ENCODE assay signal across 10 cellular contexts in genomic region chr13:30906411-30906990, GRCh38. TPM values are rescaled to one million over a fixed set of nuclear protein-coding genes. Genes with fewer than 3 reads are reported as not detected.
DNase-seq lines count a peak whose midpoint lies in the region; ATAC-seq and TF ChIP-seq lines count a peak whose summit lies in the region.
"Had no signal": no experiment of that assay in that cellular context is flagged by ENCODE, and none has a peak within 500 bp of the region (broad histone marks: within the 10 kb centered on the region; RNA-seq: fewer than 3 reads in every experiment).

No MANE protein-coding gene starts in this region.

- ATAC-seq in GM18868 (IDR thresholded peaks at IDR 0.05; ENCODE audit: unreplicated experiment) = no peak
- ATAC-seq: activated CD4-positive, CD25-positive, alpha-beta regulatory T cell treated with anti-CD3 and anti-CD28 coated beads, Interleukin-2, amount 50 U/mL, for 24 hours had no signal

- H3K4me3 Mint-ChIP-seq in endothelial cell (ENCODE audit: unreplicated experiment) = no peak overlapping the region
- H3K4me3 Mint-ChIP-seq: naive B cell had no signal

- H3K27me3 Mint-ChIP-seq in endothelial cell (ENCODE audit: unreplicated experiment) = peaks cover 17% of the 10 kb centered on the region

- no peak overlapping the region for H3K27ac Mint-ChIP-seq in endothelial cell (ENCODE audit: unreplicated experiment)
- H3K27ac Mint-ChIP-seq: naive B cell had no signal

- peak overlapping the region; percentile 42 for H3K27ac ChIP-seq in subcutaneous abdominal adipose tissue (ENCODE audit: low read depth, low read length)

- peaks cover 4% of the 10 kb centered on the region for H3K36me3 Mint-ChIP-seq in endothelial cell (ENCODE audit: low read depth, unreplicated experiment)

- TF ChIP-seq CTCF in endothelial cell (IDR thresholded peaks at IDR 0.05; ENCODE audit: unreplicated experiment) = no peak
- no peak for TF ChIP-seq CTCF in lower leg skin (IDR thresholded peaks at IDR 0.05)

- WGBS in lower leg skin, 2 donors = 3 to 28% methylated on average over 18 to 28 of the region's 58 CpGs

- H3K9ac ChIP-seq in subcutaneous abdominal adipose tissue (ENCODE audit: low read length in 5 of 5) = peak overlapping the region in 4 of 5 donors; percentile 52 to 71 (median 63)

- H3K4me1 ChIP-seq in subcutaneous abdominal adipose tissue (ENCODE audit: control insufficient read depth in 5 of 5, insufficient read depth in 5 of 5, low read length in 5 of 5) = peaks cover 5 to 46% (median 33%) of the 10 kb centered on the region in 5 donors

- no peaks in the 10 kb centered on the region for H3K9me3 ChIP-seq in subcutaneous abdominal adipose tissue (ENCODE audit: control insufficient read depth in 5 of 5, low read length in 5 of 5)

- H3K4me3 ChIP-seq in lower leg skin (ENCODE audit: low read depth, poor library complexity, severe bottlenecking) (peak overlapping the region; percentile 31), subcutaneous abdominal adipose tissue (ENCODE audit: low read depth in 1 of 5, low read length in 5 of 5) (peak overlapping the region; percentile 68 to 82 (median 73))

- no peaks in the 10 kb centered on the region for H3K9me3 Mint-ChIP-seq in endothelial cell (ENCODE audit: unreplicated experiment)

- DNase-seq in NCI-H748 treated with DMSO at 0.1 percent for 48 hours (lab: John Stamatoyannopoulos, UW) (peak; percentile 25), endothelial cell (ENCODE audit: low spot score) (peak; percentile 17), lower leg skin (ENCODE audit: low spot score in 2 of 2) (no peak), amniotic stem cell (lab: John Stamatoyannopoulos, UW) (no peak), NCI-H187 (lab: John Stamatoyannopoulos, UW) (no peak), EL (no peak)
- DNase-seq: naive B cell had no signal

- peaks cover 0 to 21% (median 13%) of the 10 kb centered on the region in 5 donors for H3K27me3 ChIP-seq in subcutaneous abdominal adipose tissue (ENCODE audit: control insufficient read depth in 5 of 5, insufficient read depth in 4 of 5, low read length in 5 of 5)

- H3K36me3 ChIP-seq in subcutaneous abdominal adipose tissue (ENCODE audit: control insufficient read depth in 5 of 5, insufficient read depth in 5 of 5, low read length in 5 of 5) = no peaks in the 10 kb centered on the region

- intact Hi-C loops in lower leg skin (cut with DNase I; ENCODE audit: low total_unique reads) = no loop called here

- peaks cover 19% of the 10 kb centered on the region for H3K4me1 Mint-ChIP-seq in endothelial cell (ENCODE audit: unreplicated experiment)

- TF ChIP-seq POLR2A in lower leg skin (IDR thresholded peaks at IDR 0.05) = no peak

RNA-seq across cellular contexts. Expression of gene MEDAG, which starts 0.4 kb away (rescaled TPM):
- total RNA-seq in endothelial cell (ENCODE audit: unreplicated experiment) (0.77 TPM), lower leg skin (10 to 100 TPM; 10.3 to 35.9 (median 14.2) TPM)

RNA-seq across cellular contexts. Expression of gene TEX26, which starts 26.0 kb away (rescaled TPM):
- total RNA-seq in endothelial cell (ENCODE audit: unreplicated experiment) (not detected), lower leg skin (not detected)

Comparison
In these comparisons a context has a peak if more than half of its experiments do, and no peak if none do; other contexts are left out.
1. DNase-seq: peak in NCI-H748 treated with DMSO at 0.1 percent for 48 hours (single experiment) and endothelial cell (single experiment); none in lower leg skin (0 of 2), amniotic stem cell (single experiment), NCI-H187 (0 of 2) and EL (single experiment).